8 cellular contexts compared by ENCODE assay signal in the genomic region with DNA sequence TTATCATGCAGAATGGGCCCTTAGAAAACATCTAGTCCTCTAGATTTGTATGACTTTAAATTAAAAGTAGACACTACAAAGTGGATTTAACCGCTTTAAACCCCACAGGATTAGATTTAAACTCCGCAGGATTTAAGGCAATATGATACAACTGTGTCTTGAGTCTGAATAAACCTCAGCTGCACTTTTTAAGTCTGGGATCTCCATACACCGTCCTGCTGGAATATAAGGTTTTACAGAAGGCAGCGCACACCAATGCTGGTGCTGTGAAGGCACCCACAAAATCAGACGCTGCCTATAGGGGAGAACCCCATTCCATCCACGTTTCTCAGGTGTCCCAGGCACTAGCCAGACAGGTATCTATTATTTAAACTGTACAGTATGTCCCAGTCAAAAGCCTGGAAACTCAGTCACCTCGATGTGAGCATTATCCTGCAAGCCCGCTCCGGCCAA. TPM values are rescaled to one million over a fixed set of nuclear protein-coding genes. Genes with fewer than 3 reads are reported as not detected.
DNase-seq lines count a peak whose midpoint lies in the region; ATAC-seq and TF ChIP-seq lines count a peak whose summit lies in the region.

No MANE protein-coding gene starts in this region.

- H3K27ac Mint-ChIP-seq in mesothelial cell of epicardium, result peak overlapping the region; percentile 78

- DNase-seq in AG20443 (ENCODE audit: low spot score) (peak; percentile 11), KG1 (lab: John Stamatoyannopoulos, UW) (peak; percentile 8), cerebellar cortex (ENCODE audit: low spot score) (peak; percentile 56), mesothelial cell of epicardium (ENCODE audit: low spot score in 2 of 2, unreplicated experiment in 2 of 2) (no peak), mesenteric fat pad (ENCODE audit: low spot score) (no peak), AG08395 (ENCODE audit: low spot score) (no peak)

- no peak for ATAC-seq in GM18873 (IDR thresholded peaks at IDR 0.05; ENCODE audit: low FRiP score, unreplicated experiment)
- no peak for ATAC-seq in GM21367 (IDR thresholded peaks at IDR 0.05; ENCODE audit: unreplicated experiment)

- H3K27me3 Mint-ChIP-seq in mesothelial cell of epicardium (ENCODE audit: low read depth), result no peaks in the 10 kb centered on the region

- H3K4me1 Mint-ChIP-seq in mesothelial cell of epicardium, result peaks cover 15% of the 10 kb centered on the region

- H3K36me3 Mint-ChIP-seq in mesothelial cell of epicardium, result no peaks in the 10 kb centered on the region

- peak overlapping the region; percentile 89 for H3K4me3 Mint-ChIP-seq in mesothelial cell of epicardium

- no peak for TF ChIP-seq CTCF in mesothelial cell of epicardium (IDR thresholded peaks at IDR 0.05; ENCODE audit: unreplicated experiment)

- H3K9me3 Mint-ChIP-seq in mesothelial cell of epicardium, result no peaks in the 10 kb centered on the region

RNA-seq across cellular contexts. Expression of a gene that starts 0.8 kb away (rescaled TPM):
- total RNA-seq in mesothelial cell of epicardium, result 27.1 to 30.5 TPM (median 29.8 TPM) in 3 replicates
- total RNA-seq in mesenteric fat pad, result 44.5 TPM

Comparison
In these comparisons a context has a peak if more than half of its experiments do, and no peak if none do; other contexts are left out.
1. DNase-seq: peak in AG20443 (single experiment), KG1 (single experiment) and cerebellar cortex (single experiment); none in mesothelial cell of epicardium (0 of 2), mesenteric fat pad (single experiment) and AG08395 (single experiment).